20 cellular contexts compared by ENCODE assay signal in genomic region chr1:228048120-228048519, GRCh38. TPM values are rescaled to one million over a fixed set of nuclear protein-coding genes. Genes with fewer than 3 reads are reported as not detected.
DNase-seq lines count a peak whose midpoint lies in the region; ATAC-seq and TF ChIP-seq lines count a peak whose summit lies in the region.
"Had no signal": no experiment of that assay in that cellular context is flagged by ENCODE, and none has a peak within 500 bp of the region (broad histone marks: within the 10 kb centered on the region; RNA-seq: fewer than 3 reads in every experiment).

No MANE protein-coding gene starts in this region.

- peak overlapping the region; percentile 63; the same call in 1 of the 2 replicates for H3K4me2 ChIP-seq in BLaER1
- H3K4me2 ChIP-seq: A549 had no signal

- H3K4me1 ChIP-seq in BLaER1: peaks cover 27% of the 10 kb centered on the region
- H3K4me1 ChIP-seq in spleen: no peaks in the 10 kb centered on the region

- no peak overlapping the region for H3K4me3 Mint-ChIP-seq in activated CD8-positive, alpha-beta memory T cell treated with anti-CD3 and anti-CD28 coated beads, Interleukin-2, amount 10 ng/mL, durations not matched to agents 7 days and 5 days
- no peak overlapping the region for H3K4me3 Mint-ChIP-seq in activated naive CD4-positive, alpha-beta T cell treated with anti-CD3 and anti-CD28 coated beads for 36 hours
- H3K4me3 Mint-ChIP-seq: CD14-positive monocyte; CD8-positive, alpha-beta T cell; H9 had no signal

- CTCF ChIA-PET in activated CD8-positive, alpha-beta memory T cell treated with anti-CD3 and anti-CD28 coated beads, Interleukin-2, amount 10 ng/mL, durations not matched to agents 7 days and 5 days (lab: Charles Lee): no interaction called here
- CTCF ChIA-PET in activated naive CD4-positive, alpha-beta T cell treated with anti-CD3 and anti-CD28 coated beads for 36 hours (lab: Charles Lee): no interaction called here

- H3K4me1 Mint-ChIP-seq in activated CD8-positive, alpha-beta memory T cell treated with anti-CD3 and anti-CD28 coated beads, Interleukin-2, amount 10 ng/mL, durations not matched to agents 7 days and 5 days: no peaks in the 10 kb centered on the region
- no peaks in the 10 kb centered on the region for H3K4me1 Mint-ChIP-seq in activated naive CD4-positive, alpha-beta T cell treated with anti-CD3 and anti-CD28 coated beads for 36 hours (ENCODE audit: low read depth)

- H3K27me3 Mint-ChIP-seq in activated CD8-positive, alpha-beta memory T cell treated with anti-CD3 and anti-CD28 coated beads, Interleukin-2, amount 10 ng/mL, durations not matched to agents 7 days and 5 days: peaks cover 6% of the 10 kb centered on the region
- H3K27me3 Mint-ChIP-seq in activated naive CD4-positive, alpha-beta T cell treated with anti-CD3 and anti-CD28 coated beads for 36 hours (ENCODE audit: low read depth): peaks cover 13% of the 10 kb centered on the region

- no peak for ATAC-seq in activated CD8-positive, alpha-beta memory T cell treated with anti-CD3 and anti-CD28 coated beads, Interleukin-2, amount 10 ng/mL, durations not matched to agents 7 days and 5 days
- ATAC-seq: A549; CD8-positive, alpha-beta T cell; GM12878 had no signal

- TF ChIP-seq CTCF in coronary artery (IDR thresholded peaks at IDR 0.05): no peak
- TF ChIP-seq CTCF in spleen (IDR thresholded peaks at IDR 0.05 in 8 of 11, conservative IDR thresholded peaks at IDR 0.05 in 3 of 11): no peak

- H3K9me3 ChIP-seq in BLaER1 (peaks cover 11% of the 10 kb centered on the region), spleen (no peaks in the 10 kb centered on the region)
- H3K9me3 ChIP-seq: A549 had no signal

- 55 to 89% (median 83%) methylated on average over 1 to 5 of the region's 5 CpGs for WGBS in spleen, 5 donors

- no peaks in the 10 kb centered on the region for H4K20me1 ChIP-seq in BLaER1

- DNase-seq in activated CD8-positive, alpha-beta memory T cell treated with anti-CD3 and anti-CD28 coated beads for 24 hours: peak; percentile 19
- no peak for DNase-seq in activated CD8-positive, alpha-beta memory T cell treated with anti-CD3 and anti-CD28 coated beads, Interleukin-2, amount 10 ng/mL, durations not matched to agents 7 days and 5 days
- DNase-seq in coronary artery (ENCODE audit: low spot score): peak; percentile 68
- peak; percentile 43 for DNase-seq in spleen
- DNase-seq in NCI-H2227 treated with DMSO at 0.1 percent for 48 hours (lab: John Stamatoyannopoulos, UW): no peak
- DNase-seq in activated naive CD4-positive, alpha-beta T cell treated with anti-CD3 and anti-CD28 coated beads for 36 hours: no peak
- no peak for DNase-seq in GM03348 (ENCODE audit: low spot score)
- DNase-seq: AML-193, Calu3, DMS79 treated with DMSO at 0.1 percent for 48 hours, GF-D8, GOT3, H9 had no signal

- H3K27ac ChIP-seq in BLaER1: no peak overlapping the region
- no peak overlapping the region for H3K27ac ChIP-seq in coronary artery
- H3K27ac ChIP-seq in spleen: no peak overlapping the region
- H3K27ac ChIP-seq: 22Rv1, A549 had no signal

- no peak for TF ChIP-seq POLR2A in spleen (IDR thresholded peaks at IDR 0.05)

- H3K4me3 ChIP-seq in BLaER1: no peak overlapping the region
- H3K4me3 ChIP-seq in coronary artery: no peak overlapping the region
- H3K4me3 ChIP-seq in spleen: no peak overlapping the region
- H3K4me3 ChIP-seq: A549, GM12878 had no signal

- no peak overlapping the region for H3K27ac Mint-ChIP-seq in activated CD8-positive, alpha-beta memory T cell treated with anti-CD3 and anti-CD28 coated beads, Interleukin-2, amount 10 ng/mL, durations not matched to agents 7 days and 5 days
- no peak overlapping the region for H3K27ac Mint-ChIP-seq in activated naive CD4-positive, alpha-beta T cell treated with anti-CD3 and anti-CD28 coated beads for 36 hours
- H3K27ac Mint-ChIP-seq: CD8-positive, alpha-beta T cell; H9 had no signal

- intact Hi-C loops in spleen (cut with DNase I; ENCODE audit: low total_unique reads): no loop called here
- intact Hi-C loops in activated naive CD4-positive, alpha-beta T cell treated with anti-CD3 and anti-CD28 coated beads for 36 hours (cut with micrococcal nuclease): no loop called here

- no peak overlapping the region for H3K9ac ChIP-seq in BLaER1

- H3K36me3 ChIP-seq in BLaER1 (no peaks in the 10 kb centered on the region), spleen (no peaks in the 10 kb centered on the region)

- no peaks in the 10 kb centered on the region for H3K9me3 Mint-ChIP-seq in activated CD8-positive, alpha-beta memory T cell treated with anti-CD3 and anti-CD28 coated beads, Interleukin-2, amount 10 ng/mL, durations not matched to agents 7 days and 5 days (ENCODE audit: low read depth)
- H3K9me3 Mint-ChIP-seq in activated naive CD4-positive, alpha-beta T cell treated with anti-CD3 and anti-CD28 coated beads for 36 hours: no peaks in the 10 kb centered on the region
- H3K9me3 Mint-ChIP-seq: CD8-positive, alpha-beta T cell had no signal

- H3K36me3 Mint-ChIP-seq in activated CD8-positive, alpha-beta memory T cell treated with anti-CD3 and anti-CD28 coated beads, Interleukin-2, amount 10 ng/mL, durations not matched to agents 7 days and 5 days: no peaks in the 10 kb centered on the region
- no peaks in the 10 kb centered on the region for H3K36me3 Mint-ChIP-seq in activated naive CD4-positive, alpha-beta T cell treated with anti-CD3 and anti-CD28 coated beads for 36 hours (ENCODE audit: low read depth)
- H3K36me3 Mint-ChIP-seq: CD14-positive monocyte; CD8-positive, alpha-beta T cell had no signal

- no peaks in the 10 kb centered on the region for H3K27me3 ChIP-seq in BLaER1
- peaks cover 0 to 44% (median 0%) of the 10 kb centered on the region in 7 donors for H3K27me3 ChIP-seq in spleen (replicated peaks in 1 of 7)

RNA-seq across cellular contexts. Expression of gene ARF1, which starts 34.4 kb away (rescaled TPM):
- 100 to 1,000 TPM; 313 to 344 TPM for total RNA-seq in activated CD8-positive, alpha-beta memory T cell treated with anti-CD3 and anti-CD28 coated beads, Interleukin-2, amount 10 ng/mL, durations not matched to agents 7 days and 5 days
- total RNA-seq in spleen: 100 to 1,000 TPM; 302 to 387 (median 338) TPM
- 100 to 1,000 TPM; 150 to 282 (median 231) TPM for polyA plus RNA-seq in spleen
- 100 to 1,000 TPM; 346 to 358 TPM for total RNA-seq in activated naive CD4-positive, alpha-beta T cell treated with anti-CD3 and anti-CD28 coated beads for 36 hours

RNA-seq across cellular contexts. Expression of gene WNT3A, which starts 41.3 kb away (rescaled TPM):
- not detected for total RNA-seq in activated CD8-positive, alpha-beta memory T cell treated with anti-CD3 and anti-CD28 coated beads, Interleukin-2, amount 10 ng/mL, durations not matched to agents 7 days and 5 days
- not detected for total RNA-seq in spleen
- not detected for polyA plus RNA-seq in spleen
- total RNA-seq in activated naive CD4-positive, alpha-beta T cell treated with anti-CD3 and anti-CD28 coated beads for 36 hours: not detected
- total RNA-seq: Calu3, GM12878 had no signal
- polyA plus RNA-seq: A549, BJ, CD14-positive monocyte had no signal

RNA-seq across cellular contexts. Expression of gene C1orf35, which starts 55.0 kb away (rescaled TPM):
- total RNA-seq in activated CD8-positive, alpha-beta memory T cell treated with anti-CD3 and anti-CD28 coated beads, Interleukin-2, amount 10 ng/mL, durations not matched to agents 7 days and 5 days: 10 to 100 TPM; 24.1 to 27.0 TPM
- total RNA-seq in spleen: 10 to 100 TPM in 6 of 7 donors, 1 to 10 TPM in 1; 7.3 to 14.2 (median 11.9) TPM
- polyA plus RNA-seq in spleen: 10 to 100 TPM; 18.7 to 23.4 (median 21.7) TPM
- total RNA-seq in activated naive CD4-positive, alpha-beta T cell treated with anti-CD3 and anti-CD28 coated beads for 36 hours: 10 to 100 TPM; 14.5 to 16.2 TPM

Comparison
In these comparisons a context has a peak if more than half of its experiments do, and no peak if none do; other contexts are left out.
1. DNase-seq: peak in activated CD8-positive, alpha-beta memory T cell treated with anti-CD3 and anti-CD28 coated beads for 24 hours (single experiment), coronary artery (single experiment) and spleen (single experiment); none in activated CD8-positive, alpha-beta memory T cell treated with anti-CD3 and anti-CD28 coated beads, Interleukin-2, amount 10 ng/mL, durations not matched to agents 7 days and 5 days (single experiment), NCI-H2227 treated with DMSO at 0.1 percent for 48 hours (single experiment), activated naive CD4-positive, alpha-beta T cell treated with anti-CD3 and anti-CD28 coated beads for 36 hours (single experiment) and GM03348 (single experiment).